In the genomic region with DNA sequence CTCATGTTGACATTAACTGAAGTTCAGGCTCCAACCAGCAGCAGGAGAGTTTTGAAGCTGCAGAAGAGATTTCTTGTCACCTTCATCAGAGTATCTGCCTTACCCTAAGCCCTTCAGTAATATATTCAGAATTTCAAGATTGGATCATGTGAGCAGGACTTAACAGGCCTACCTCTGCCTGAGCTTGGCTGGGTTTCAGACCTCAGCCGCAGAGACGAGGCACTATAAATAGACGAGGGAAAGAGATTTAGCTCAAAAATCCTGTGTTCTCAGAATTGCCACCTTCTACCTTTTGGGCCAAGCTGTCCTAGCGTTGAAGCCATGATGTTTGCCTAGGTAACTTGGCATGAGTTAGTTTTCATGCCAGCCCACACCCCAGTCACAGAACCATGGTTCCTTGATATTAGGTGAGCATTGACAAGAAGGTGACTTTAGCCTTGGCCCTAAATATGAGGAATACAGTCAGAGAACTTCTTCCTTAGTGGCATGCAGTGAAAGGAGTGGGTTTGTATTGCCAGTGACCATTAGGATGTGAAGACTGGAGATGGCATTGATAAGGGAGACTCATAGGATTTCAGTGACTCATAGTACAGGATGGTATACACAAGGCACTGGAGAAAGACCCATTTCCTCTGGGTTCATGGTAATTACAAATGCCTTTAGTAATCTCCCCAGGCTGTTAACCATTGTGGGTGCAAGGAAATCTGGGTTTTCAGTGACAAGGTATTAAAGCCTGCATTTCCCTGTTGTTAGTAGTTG, we compare ENCODE assay signal across 9 cellular contexts.
A peak's percentile ranks its signal among the peaks of the same experiment; 100 is the strongest.
DNase-seq lines count a peak whose midpoint lies in the region; ATAC-seq and TF ChIP-seq lines count a peak whose summit lies in the region.
"Had no signal": no experiment of that assay in that cellular context is flagged by ENCODE, and none has a peak within 500 bp of the region (broad histone marks: within the 10 kb centered on the region; RNA-seq: fewer than 3 reads in every experiment).

No MANE protein-coding gene starts in this region.

- H2AK5ac ChIP-seq in mesendoderm (ENCODE audit: low read length): no peak overlapping the region

- H2BK120ac ChIP-seq in mesendoderm (ENCODE audit: low read depth, low read length): no peak overlapping the region

- no CpG with 5 or more reads among the region's 4 CpGs for WGBS in mesendoderm (ENCODE audit: extremely low coverage, insufficient coverage, low lambda C conversion rate)
- 48 to 74% (median 58%) methylated on average over 4 of the region's 4 CpGs for WGBS in spleen, 5 donors

- no peaks in the 10 kb centered on the region for H3K36me3 ChIP-seq in mesendoderm (ENCODE audit: control insufficient read depth, insufficient read depth, low read length)
- H3K36me3 ChIP-seq in spleen: no peaks in the 10 kb centered on the region

- H3K27me3 ChIP-seq in mesendoderm (ENCODE audit: insufficient read depth, low read length, poor library complexity) (no peaks in the 10 kb centered on the region), spleen (replicated peaks in 1 of 7) (no peaks in the 10 kb centered on the region)

- H3K4me3 ChIP-seq in AG10803 (ENCODE audit: low read length) (no peak overlapping the region), astrocyte of the spinal cord (ENCODE audit: low read depth, low read length) (no peak overlapping the region), mesendoderm (ENCODE audit: low read length) (no peak overlapping the region), spleen (no peak overlapping the region)

- no peak overlapping the region for H4K5ac ChIP-seq in mesendoderm (ENCODE audit: low read length)

- no peak overlapping the region for H3K4me2 ChIP-seq in mesendoderm (ENCODE audit: low read length)

- H2BK5ac ChIP-seq in mesendoderm (ENCODE audit: low read length): no peak overlapping the region

- no peak overlapping the region for H3K56ac ChIP-seq in mesendoderm (ENCODE audit: low read length)

- in situ Hi-C loops in astrocyte of the spinal cord (cut with HindIII; ENCODE audit: low sequenced_read_pairs): no loop called here

- no peak overlapping the region for H3K27ac ChIP-seq in mesendoderm (ENCODE audit: low read depth, low read length)
- H3K27ac ChIP-seq in spleen: no peak overlapping the region

- DNase-seq in AG10803 (ENCODE audit: low read depth): peak; percentile 58
- peak; percentile 43 for DNase-seq in HS-27A (ENCODE audit: low read depth)
- DNase-seq in astrocyte of the spinal cord (ENCODE audit: low read depth, low spot score): peak; percentile 73
- peak; percentile 60 for DNase-seq in mesendoderm
- DNase-seq in spleen: no peak
- DNase-seq in NCI-H187 treated with DMSO at 0.1 percent for 48 hours (lab: John Stamatoyannopoulos, UW): no peak
- no peak for DNase-seq in GDM1 (lab: John Stamatoyannopoulos, UW)
- DNase-seq: stimulated activated naive CD4-positive, alpha-beta T cell treated with Interleukin-2 at 50 U/mL for 16 hours had no signal

- no peak overlapping the region for H4K8ac ChIP-seq in mesendoderm (ENCODE audit: low read depth, low read length)

- ATAC-seq in HG02970 (IDR thresholded peaks at IDR 0.05; ENCODE audit: low FRiP score, unreplicated experiment): no peak

- H3K23ac ChIP-seq in mesendoderm (ENCODE audit: low read length): peak overlapping the region; percentile 38

- TF ChIP-seq CTCF in AG10803 (conservative IDR thresholded peaks at IDR 0.05; ENCODE audit: low read length) (no peak), astrocyte of the spinal cord (IDR thresholded peaks at IDR 0.05; ENCODE audit: low read depth, low read length) (no peak), spleen (IDR thresholded peaks at IDR 0.05 in 8 of 11, conservative IDR thresholded peaks at IDR 0.05 in 3 of 11) (no peak)

- H3K79me1 ChIP-seq in mesendoderm (ENCODE audit: low read length): peaks cover 2% of the 10 kb centered on the region

- H3K4me1 ChIP-seq in mesendoderm (ENCODE audit: control insufficient read depth, low read depth, low read length) (peaks cover 11% of the 10 kb centered on the region), spleen (peaks cover 9 to 66% (median 39%) of the 10 kb centered on the region in 6 donors)

- no peak for TF ChIP-seq POLR2A in spleen (IDR thresholded peaks at IDR 0.05)

- H3K18ac ChIP-seq in mesendoderm (ENCODE audit: low read length): no peak overlapping the region

- no peak overlapping the region for H3K4ac ChIP-seq in mesendoderm (ENCODE audit: low read depth, low read length)

- no peaks in the 10 kb centered on the region for H3K79me2 ChIP-seq in mesendoderm (ENCODE audit: control insufficient read depth, insufficient read depth, low read length)

- H3K9me3 ChIP-seq in spleen: no peaks in the 10 kb centered on the region

- no peak overlapping the region for H2BK15ac ChIP-seq in mesendoderm (replicated peaks; ENCODE audit: low read depth)

- H3K9ac ChIP-seq in mesendoderm (ENCODE audit: low read length): no peak overlapping the region

- intact Hi-C loops in spleen (cut with DNase I; ENCODE audit: low total_unique reads): no loop called here

Comparison
In these comparisons a context has a peak if more than half of its experiments do, and no peak if none do; other contexts are left out.
1. DNase-seq: peak in AG10803 (single experiment), HS-27A (single experiment), astrocyte of the spinal cord (single experiment) and mesendoderm (single experiment); none in spleen (single experiment), NCI-H187 treated with DMSO at 0.1 percent for 48 hours (single experiment) and GDM1 (single experiment).